ENCODE assay signal across 8 cellular contexts in the genomic region with DNA sequence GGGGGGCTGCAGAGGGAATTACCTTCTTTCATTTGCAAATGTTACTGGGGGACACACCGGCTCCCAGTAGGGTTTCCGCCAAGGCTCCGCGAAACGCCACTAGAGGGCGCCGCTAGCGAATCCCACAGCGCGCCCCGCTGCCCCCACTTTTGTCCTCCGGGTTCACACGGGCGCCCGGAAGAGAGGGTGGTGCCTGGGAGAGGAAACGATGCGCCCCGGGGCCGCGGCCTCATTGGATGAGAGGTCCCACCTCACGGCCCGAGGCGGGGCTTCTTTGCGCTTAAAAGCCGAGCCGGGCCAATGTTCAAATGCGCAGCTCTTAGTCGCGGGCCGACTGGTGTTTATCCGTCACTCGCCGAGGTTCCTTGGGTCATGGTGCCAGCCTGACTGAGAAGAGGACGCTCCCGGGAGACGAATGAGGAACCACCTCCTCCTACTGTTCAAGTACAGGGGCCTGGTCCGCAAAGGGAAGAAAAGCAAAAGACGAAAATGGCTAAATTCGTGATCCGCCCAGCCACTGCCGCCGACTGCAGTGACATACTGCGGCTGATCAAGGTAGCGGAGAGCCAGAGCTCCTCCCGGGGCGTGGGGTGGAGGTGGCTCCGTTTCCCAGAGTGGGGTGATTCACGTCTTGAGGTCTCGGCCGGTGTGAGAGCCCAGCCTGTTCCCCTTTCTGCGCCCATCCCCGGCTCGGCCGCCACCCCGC. TPM values are rescaled to one million over a fixed set of nuclear protein-coding genes. Genes with fewer than 3 reads are reported as not detected.
DNase-seq lines count a peak whose midpoint lies in the region; ATAC-seq and TF ChIP-seq lines count a peak whose summit lies in the region.

Gene SAT1, plus strand, starts transcription at position 311 of the 706 bp plus-strand sequence. Its CDS starts 179 bp downstream, at position 490.

- H3K4me1 ChIP-seq in DND-41 (ENCODE audit: insufficient read depth, low read length) (peaks cover 30% of the 10 kb centered on the region), KMS-11 (ENCODE audit: low read depth, poor library complexity, severe bottlenecking) (peaks cover 18% of the 10 kb centered on the region), Panc1 (ENCODE audit: control insufficient read depth, insufficient read depth, low read length) (no peaks in the 10 kb centered on the region), esophagus (ENCODE audit: control insufficient read depth in 2 of 2, insufficient read depth in 2 of 2, low read length in 1 of 2) (no peaks in the 10 kb centered on the region), muscle layer of colon (ENCODE audit: insufficient read depth, low read length) (no peaks in the 10 kb centered on the region)

- DNase-seq in DND-41 (peak; percentile 94), Panc1 (ENCODE audit: low read depth, low spot score) (no peak)
- DNase-seq in activated T-cell treated with anti-CD3 and anti-CD28 coated beads, Interleukin-2, amount 50 U/mL, for 4 hours, result peak; percentile 90
- peak; percentile 89 to 90 for DNase-seq in stimulated activated CD8-positive, alpha-beta memory T cell treated with anti-CD3 and anti-CD28 coated beads, Interleukin-7, amount 100 ng/mL, for 4 hours (ENCODE audit: low read depth in 2 of 2)

- no peaks in the 10 kb centered on the region for H3K9me3 ChIP-seq in DND-41 (ENCODE audit: insufficient read depth, low read length, severe bottlenecking)
- no peaks in the 10 kb centered on the region for H3K9me3 ChIP-seq in Panc1 (ENCODE audit: control insufficient read depth, insufficient read depth, low read depth, low read length)
- no peaks in the 10 kb centered on the region for H3K9me3 ChIP-seq in esophagus (ENCODE audit: control insufficient read depth in 2 of 2, insufficient read depth in 1 of 2, low read depth in 1 of 2, low read length in 1 of 2)
- H3K9me3 ChIP-seq in muscle layer of colon (ENCODE audit: low read length), result no peaks in the 10 kb centered on the region

- H3K27ac ChIP-seq in DND-41 (ENCODE audit: low read length) (peak within 1 kb of the TSS; percentile 83), KMS-11 (no peak within 1 kb of the TSS; the same call in 1 of the 2 replicates), Panc1 (ENCODE audit: low read length) (peak within 1 kb of the TSS; percentile 87), esophagus (ENCODE audit: low read depth in 2 of 2, low read length in 1 of 2) (peak within 1 kb of the TSS; percentile 92), muscle layer of colon (ENCODE audit: low read depth, low read length) (peak within 1 kb of the TSS; percentile 70)

- H3K4me2 ChIP-seq in DND-41 (ENCODE audit: insufficient read depth, low read length) (peak within 1 kb of the TSS; percentile 93), KMS-11 (peak within 1 kb of the TSS; percentile 84)

- CTCF ChIA-PET in Panc1 (lab: Charles Lee), result interaction anchor here (0.6 to 0.7 kb wide), 3 partner anchors 15 to 119 kb away, joined by 3 to 4 read pairs (median 3); no protein-coding TSS in a partner anchor

- ATAC-seq in DND-41 (ENCODE audit: insufficient read depth, low read depth), result peak; percentile 97
- ATAC-seq in GM21737 (IDR thresholded peaks at IDR 0.05; ENCODE audit: unreplicated experiment), result peak; percentile 81
- peak; percentile 87 for ATAC-seq in Panc1
- peak; percentile 87 to 92 for ATAC-seq in activated T-cell treated with anti-CD3 and anti-CD28 coated beads, Interleukin-2, amount 50 U/mL, for 4 hours

- POLR2A ChIA-PET in Panc1 (lab: Charles Lee), result interaction anchor here (0.6 to 1.8 kb wide), 4 partner anchors 15 to 124 kb away, joined by 3 to 15 read pairs (median 5); no protein-coding TSS in a partner anchor

- intact Hi-C loops in Panc1 (cut with micrococcal nuclease; ENCODE audit: unreplicated experiment), result no loop called here

- in situ Hi-C loops in Panc1 (cut with HindIII; ENCODE audit: low pct_unique_long_range_greater_than_20kb, low sequenced_read_pairs), result no loop called here

- H3K4me3 ChIP-seq in DND-41 (ENCODE audit: low read depth in 1 of 2, low read length in 2 of 2), result peak within 1 kb of the TSS; percentile 64 to 94; a peak in 3 of 4 replicates
- no peak within 1 kb of the TSS for H3K4me3 ChIP-seq in KMS-11 (IDR thresholded peaks at IDR 0.05; ENCODE audit: insufficient read depth, low read depth, low read length)
- H3K4me3 ChIP-seq in Panc1 (ENCODE audit: low read depth in 2 of 2, low read length in 2 of 2), result peak within 1 kb of the TSS; percentile 62 to 79
- H3K4me3 ChIP-seq in esophagus (ENCODE audit: low read depth in 1 of 2, low read length in 2 of 2), result peak within 1 kb of the TSS; percentile 74 to 76
- peak within 1 kb of the TSS; percentile 64 to 71 for H3K4me3 ChIP-seq in muscle layer of colon (ENCODE audit: low read depth in 1 of 2, low read length in 2 of 2)

- H3K9me3 Mint-ChIP-seq in activated T-cell treated with anti-CD3 and anti-CD28 coated beads, Interleukin-2, amount 50 U/mL, for 4 hours, result no peaks in the 10 kb centered on the region

- H2AFZ ChIP-seq in DND-41 (ENCODE audit: low read depth, low read length) (peak within 1 kb of the TSS; percentile 87), KMS-11 (ENCODE audit: low read depth) (peak within 1 kb of the TSS; percentile 71)

- TF ChIP-seq CTCF in DND-41 (IDR thresholded peaks at IDR 0.05; ENCODE audit: borderline replicate concordance, extremely low read depth, low read length, poor library complexity, severe bottlenecking), result peak; percentile 78
- peak; percentile 84 for TF ChIP-seq CTCF in KMS-11 (conservative IDR thresholded peaks at IDR 0.05; ENCODE audit: low read depth, low read length)
- TF ChIP-seq CTCF in Panc1 (IDR thresholded peaks at IDR 0.05), result peak; percentile 88

- H4K20me1 ChIP-seq in DND-41 (ENCODE audit: insufficient read depth, low read length) (no peaks in the 10 kb centered on the region), KMS-11 (ENCODE audit: insufficient read depth) (no peaks in the 10 kb centered on the region)

- H3K4me3 Mint-ChIP-seq in activated T-cell treated with anti-CD3 and anti-CD28 coated beads, Interleukin-2, amount 50 U/mL, for 4 hours, result peak within 1 kb of the TSS; percentile 93

- 0 to 26% methylated on average over 52 to 54 of the region's 55 CpGs for WGBS in esophagus, 2 donors

- H3K9ac ChIP-seq in DND-41 (ENCODE audit: low read depth, low read length) (peak within 1 kb of the TSS; percentile 75), KMS-11 (peak within 1 kb of the TSS; percentile 49; the same call in 1 of the 2 replicates), muscle layer of colon (ENCODE audit: low read length) (peak within 1 kb of the TSS; percentile 59)

- H3K36me3 ChIP-seq in DND-41 (ENCODE audit: insufficient read depth, low read length) (peaks cover 10% of the 10 kb centered on the region), KMS-11 (ENCODE audit: insufficient read depth) (no peaks in the 10 kb centered on the region), Panc1 (ENCODE audit: control insufficient read depth, insufficient read depth, low read length) (peaks cover 3% of the 10 kb centered on the region; the same call in 1 of the 2 replicates), esophagus (ENCODE audit: control insufficient read depth in 2 of 2, insufficient read depth in 2 of 2, low read length in 1 of 2) (no peaks in the 10 kb centered on the region), muscle layer of colon (ENCODE audit: insufficient read depth, low read length) (no peaks in the 10 kb centered on the region)

- H3K79me2 ChIP-seq in DND-41 (ENCODE audit: insufficient read depth, low read length), result peaks cover 10% of the 10 kb centered on the region
- no peaks in the 10 kb centered on the region for H3K79me2 ChIP-seq in KMS-11 (ENCODE audit: insufficient read depth, low read depth)

- BruUV-seq in Panc1 (replicated peaks; lab: Mats Ljungman, UMichigan), result no TSS peak

- H3K27me3 Mint-ChIP-seq in activated T-cell treated with anti-CD3 and anti-CD28 coated beads, Interleukin-2, amount 50 U/mL, for 4 hours (ENCODE audit: low read depth), result no peaks in the 10 kb centered on the region

- peaks cover 23% of the 10 kb centered on the region for H3K36me3 Mint-ChIP-seq in activated T-cell treated with anti-CD3 and anti-CD28 coated beads, Interleukin-2, amount 50 U/mL, for 4 hours (ENCODE audit: insufficient read depth)

- peaks cover 33% of the 10 kb centered on the region for H3K4me1 Mint-ChIP-seq in activated T-cell treated with anti-CD3 and anti-CD28 coated beads, Interleukin-2, amount 50 U/mL, for 4 hours (ENCODE audit: low read depth)

- H3K27me3 ChIP-seq in DND-41 (ENCODE audit: insufficient read depth, low read length, poor library complexity) (no peaks in the 10 kb centered on the region), KMS-11 (ENCODE audit: insufficient read depth, low read depth) (no peaks in the 10 kb centered on the region), Panc1 (ENCODE audit: control insufficient read depth, insufficient read depth, low read length) (no peaks in the 10 kb centered on the region), esophagus (ENCODE audit: control insufficient read depth in 1 of 2, insufficient read depth in 2 of 2, low read length in 2 of 2) (no peaks in the 10 kb centered on the region), muscle layer of colon (ENCODE audit: control insufficient read depth in 1 of 2, insufficient read depth in 2 of 2, low read length in 2 of 2) (no peaks in the 10 kb centered on the region)

RNA-seq across cellular contexts. Expression of gene SAT1, which starts in this region (rescaled TPM):
- 173 TPM for total RNA-seq in Panc1 (2021; ENCODE audit: unreplicated experiment)
- polyA plus RNA-seq in Panc1 (2012; ENCODE audit: insufficient read length), result 215 TPM
- 10 to 100 TPM; 39.5 to 51.3 (median 45.9) TPM for total RNA-seq in activated T-cell treated with anti-CD3 and anti-CD28 coated beads, Interleukin-2, amount 50 U/mL, for 4 hours
- polyA plus RNA-seq in esophagus, result 100 to 1,000 TPM; 250 to 644 TPM
